ENCODE assay signal across 1 cellular context in genomic region chr5:78929833-78930232, GRCh38.
TF ChIP-seq lines count a peak whose summit lies in the region.

No MANE protein-coding gene starts in this region.

TF ChIP-seq in HEK293, 187 proteins besides CTCF, POLR2A, EP300 and RAD21 (continued from another document):
- peak; percentile 77; the same call in 1 of the 2 replicates for TF ChIP-seq PRDM10 (tag by site-specific recombination; IDR thresholded peaks at IDR 0.05)
